In the genomic region with DNA sequence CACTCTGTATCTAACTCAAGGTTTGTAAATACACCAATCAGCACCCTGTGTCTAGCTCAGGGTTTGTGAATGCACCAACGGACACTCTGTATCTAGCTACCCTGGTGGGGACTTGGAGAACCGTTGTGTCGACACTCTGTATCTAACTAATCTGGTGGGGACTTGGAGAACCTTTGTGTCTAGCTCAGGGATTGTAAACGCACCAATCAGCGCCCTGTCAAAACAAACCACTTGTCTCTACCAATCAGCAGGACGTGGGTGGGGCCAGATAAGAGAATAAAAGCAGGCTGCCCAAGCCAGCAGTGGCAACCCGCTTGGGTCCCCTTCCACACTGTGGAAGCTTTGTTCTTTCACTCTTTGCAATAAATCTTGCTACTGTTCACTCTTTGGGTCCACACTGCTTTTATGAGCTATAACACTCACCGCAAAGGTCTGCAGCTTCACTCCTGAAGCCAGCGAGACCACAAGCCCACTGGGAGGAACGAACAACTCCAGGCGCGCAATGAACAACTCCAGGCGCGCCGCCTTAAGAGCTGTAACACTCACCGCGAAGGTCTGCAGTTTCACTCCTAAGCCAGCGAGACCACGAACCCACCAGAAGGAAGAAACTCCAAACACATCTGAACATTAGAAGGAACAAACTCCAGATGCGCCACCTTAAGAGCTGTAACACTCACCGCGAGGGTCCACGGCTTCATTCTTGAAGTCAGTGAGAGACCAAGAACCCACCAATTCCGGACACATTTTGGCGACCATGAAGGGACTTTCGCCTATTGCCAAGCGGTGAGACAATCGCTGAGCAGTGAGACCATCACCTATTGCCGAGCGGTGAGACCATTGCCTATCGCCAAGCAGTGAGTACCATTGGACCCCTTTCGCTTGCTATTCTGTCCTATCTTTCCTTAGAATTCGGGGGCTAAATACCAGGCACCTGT, we compare ENCODE assay signal across 11 cellular contexts. TPM values are rescaled to one million over a fixed set of nuclear protein-coding genes. Genes with fewer than 3 reads are reported as not detected.
DNase-seq lines count a peak whose midpoint lies in the region; ATAC-seq, FAIRE-seq and TF ChIP-seq lines count a peak whose summit lies in the region.
"Not testable (repeated sequence)": the region's sequence is repeated elsewhere in the genome, so short reads cannot be mapped to it uniquely, and the experiment has no call there.
"Had no signal": no experiment of that assay in that cellular context is flagged by ENCODE, and none has a peak within 500 bp of the region (broad histone marks: within the 10 kb centered on the region; RNA-seq: fewer than 3 reads in every experiment).

No MANE protein-coding gene starts in this region.

- not testable (repeated sequence) for TF ChIP-seq EP300 in K562 (IDR thresholded peaks at IDR 0.05; ENCODE audit: low read length); neural cell (conservative IDR thresholded peaks at IDR 0.05; ENCODE audit: poor library complexity, severe bottlenecking)

- not testable (repeated sequence) for H3K9me3 ChIP-seq in Caco-2; HUES48 (ENCODE audit: control insufficient read depth, insufficient read depth, low read length); NT2/D1 (ENCODE audit: insufficient read depth, low read length); K562 (replicated peaks; ENCODE audit: control insufficient read depth, insufficient read depth, low read depth, low read length); cardiac muscle cell (ENCODE audit: low read depth); iPS-20b (ENCODE audit: insufficient read depth, low read depth, low read length); neural cell (ENCODE audit: low read length); smooth muscle cell (replicated peaks; ENCODE audit: low read depth)

- peak overlapping the region; percentile 79 for H3K4me2 ChIP-seq in K562 (ENCODE audit: insufficient read depth, low read length)
- H3K4me2 ChIP-seq in neural cell (ENCODE audit: low read length): not testable (repeated sequence)
- H3K4me2 ChIP-seq in smooth muscle cell: peak overlapping the region; percentile 83

- POLR2A ChIA-PET in Caco-2 (lab: Charles Lee): not testable (repeated sequence)
- POLR2A ChIA-PET in K562 (lab: Yijun Ruan, JAX): interaction anchor here (0.6 to 2.4 kb wide), 7 partner anchors 9 to 243 kb away, joined by 3 to 16 read pairs (median 3); partner anchors contain the start of genes GSTP1 and NUDT8

- not testable (repeated sequence) for H3K9me2 ChIP-seq in neural cell (ENCODE audit: insufficient read depth, low read length)

- not testable (repeated sequence) for H3K4me1 Mint-ChIP-seq in Caco-2 (ENCODE audit: low read depth, unreplicated experiment)

- peak; percentile 19 for FAIRE-seq in K562 (lab: Jason Lieb, UNC)

- H3K4me3 Mint-ChIP-seq in Caco-2 (ENCODE audit: unreplicated experiment): not testable (repeated sequence)

- TF ChIP-seq CTCF in Caco-2 (IDR thresholded peaks at IDR 0.05; ENCODE audit: insufficient read depth in 1 of 2, low read depth in 1 of 2, low read length in 1 of 2, severe bottlenecking in 1 of 2, unreplicated experiment in 1 of 2); K562 (IDR thresholded peaks at IDR 0.05 in 2 of 3, conservative IDR thresholded peaks at IDR 0.05 in 1 of 3; ENCODE audit: insufficient read depth in 2 of 3, low read depth in 1 of 3, low read length in 3 of 3); cardiac muscle cell (IDR thresholded peaks at IDR 0.05; ENCODE audit: low read depth, low read length); neural cell (IDR thresholded peaks at IDR 0.05; ENCODE audit: poor library complexity, severe bottlenecking); smooth muscle cell (IDR thresholded peaks at IDR 0.05; ENCODE audit: borderline replicate concordance, insufficient read depth, poor library complexity, severe bottlenecking): not testable (repeated sequence)

- DNase-seq in Caco-2 (peak in 1 of 2 experiments; percentile 45), K562 (ENCODE audit: extremely low read depth in 1 of 4, low spot score in 3 of 4) (peak in 1 of 4 experiments; percentile 55), cardiac muscle cell (ENCODE audit: low read depth in 1 of 2, low spot score in 1 of 2) (peak in 1 of 2 donors; percentile 47)
- DNase-seq in NT2/D1 (ENCODE audit: low read depth, low spot score); smooth muscle cell (lab: John Stamatoyannopoulos, UW; ENCODE audit: unreplicated experiment): not testable (repeated sequence)

- not testable (repeated sequence) for H3K9me1 ChIP-seq in K562 (ENCODE audit: control insufficient read depth, insufficient read depth, low read length)

- intact Hi-C loops in Caco-2 (cut with micrococcal nuclease; ENCODE audit: unreplicated experiment); K562 (cut with micrococcal nuclease): not testable (repeated sequence)

- H3K36me3 ChIP-seq in Caco-2 (ENCODE audit: control insufficient read depth, insufficient read depth, low read length); HUES48 (ENCODE audit: control insufficient read depth, insufficient read depth, low read length); NT2/D1 (ENCODE audit: insufficient read depth, insufficient read length, low read length); K562 (ENCODE audit: control insufficient read depth, insufficient read depth, low read length); cardiac muscle cell; iPS-20b (ENCODE audit: insufficient read depth, low read depth, low read length); neural cell (ENCODE audit: insufficient read depth, low read length); smooth muscle cell (ENCODE audit: low read depth): not testable (repeated sequence)

- peaks cover 19% of the 10 kb centered on the region for H3K79me2 ChIP-seq in K562 (ENCODE audit: control insufficient read depth, insufficient read depth, low read length)
- not testable (repeated sequence) for H3K79me2 ChIP-seq in neural cell (replicated peaks; ENCODE audit: insufficient read depth, low read length); smooth muscle cell (ENCODE audit: low read depth)

- in situ Hi-C loops in K562 (cut with MboI): not testable (repeated sequence)

- not testable (repeated sequence) for H3K4me1 ChIP-seq in Caco-2
- H3K4me1 ChIP-seq in HUES48 (ENCODE audit: control insufficient read depth, insufficient read depth, low read length): peaks cover 26% of the 10 kb centered on the region
- peaks cover 19% of the 10 kb centered on the region for H3K4me1 ChIP-seq in NT2/D1 (ENCODE audit: insufficient read depth, insufficient read length)
- H3K4me1 ChIP-seq in K562 (replicated peaks in 1 of 2; ENCODE audit: control insufficient read depth in 2 of 2, insufficient read depth in 2 of 2, low read length in 2 of 2): peaks cover 3 to 21% of the 10 kb centered on the region in 2 experiments; a peak in 3 of 5 replicates
- H3K4me1 ChIP-seq in cardiac muscle cell (ENCODE audit: low read depth): peaks cover 19% of the 10 kb centered on the region
- H3K4me1 ChIP-seq in iPS-20b (ENCODE audit: insufficient read depth, low read length): peaks cover 11% of the 10 kb centered on the region; the same call in 1 of the 2 replicates
- peaks cover 12% of the 10 kb centered on the region for H3K4me1 ChIP-seq in smooth muscle cell (ENCODE audit: low read depth)

- not testable (repeated sequence) for H3K27me3 ChIP-seq in Caco-2 (replicated peaks; ENCODE audit: control insufficient read depth, insufficient read depth, low read length); HUES48 (ENCODE audit: control insufficient read depth, insufficient read depth, low read length); NT2/D1 (ENCODE audit: insufficient read depth, insufficient read length); K562 (ENCODE audit: control insufficient read depth in 2 of 2, insufficient read depth in 2 of 2, low read length in 2 of 2); cardiac muscle cell; neural cell (ENCODE audit: insufficient read depth, low read depth, low read length); smooth muscle cell (ENCODE audit: low read depth)
- peaks cover 48% of the 10 kb centered on the region for H3K27me3 ChIP-seq in iPS-20b (ENCODE audit: insufficient read depth, low read length)

- TF ChIP-seq RAD21 in K562 (CRISPR knock-in tag; conservative IDR thresholded peaks at IDR 0.05 in 1 of 2, IDR thresholded peaks at IDR 0.05 in 1 of 2); neural cell (conservative IDR thresholded peaks at IDR 0.05): not testable (repeated sequence)

- not testable (repeated sequence) for H2AFZ ChIP-seq in K562 (ENCODE audit: low read depth, low read length); neural cell (ENCODE audit: low read depth, low read length)
- peak overlapping the region; percentile 14 for H2AFZ ChIP-seq in smooth muscle cell (ENCODE audit: low read depth)

- H4K20me1 ChIP-seq in K562 (replicated peaks; ENCODE audit: control insufficient read depth, insufficient read depth, low read length); neural cell (ENCODE audit: insufficient read depth); smooth muscle cell (ENCODE audit: low read depth): not testable (repeated sequence)

- peak; percentile 92 for TF ChIP-seq POLR2A in K562 (conservative IDR thresholded peaks at IDR 0.05)

- H3K27me3 Mint-ChIP-seq in Caco-2 (ENCODE audit: insufficient read depth, unreplicated experiment): not testable (repeated sequence)

- not testable (repeated sequence) for H3F3A ChIP-seq in neural cell (ENCODE audit: insufficient read depth, low read length, poor library complexity, severe bottlenecking); smooth muscle cell (ENCODE audit: low read depth)

- H3K27ac ChIP-seq in HUES48 (ENCODE audit: low read depth, low read length) (peak overlapping the region; percentile 78), K562 (ENCODE audit: extremely low read depth, low read depth, low read length) (peak overlapping the region; percentile 62), cardiac muscle cell (peak overlapping the region; percentile 83), smooth muscle cell (ENCODE audit: low read depth) (peak overlapping the region; percentile 10)
- not testable (repeated sequence) for H3K27ac ChIP-seq in iPS-20b (ENCODE audit: low read length); neural cell (ENCODE audit: low read length)

- H3K9me3 Mint-ChIP-seq in Caco-2 (ENCODE audit: unreplicated experiment): not testable (repeated sequence)

- CTCF ChIA-PET in Caco-2 (lab: Charles Lee): interaction anchor here (1.6 kb wide), 1 partner anchor 10 kb away, joined by 9 read pairs; the partner anchor contains the start of gene NUDT8
- CTCF ChIA-PET in K562 (lab: Yijun Ruan, JAX; ENCODE audit: low intra/inter-chr PET ratio): not testable (repeated sequence)

- H3K4me3 ChIP-seq in Caco-2 (ENCODE audit: low read depth, low read length): not testable (repeated sequence)
- H3K4me3 ChIP-seq in HUES48 (ENCODE audit: low read depth, low read length) (peak overlapping the region; percentile 91), NT2/D1 (ENCODE audit: insufficient read length, low read depth) (peak overlapping the region; percentile 88), K562 (peak overlapping the region; percentile 48), cardiac muscle cell (peak overlapping the region; percentile 63), iPS-20b (ENCODE audit: low read length) (peak overlapping the region; percentile 91), neural cell (ENCODE audit: low read length) (peak overlapping the region; percentile 66), smooth muscle cell (peak overlapping the region; percentile 71)

- ATAC-seq in K562: peak; percentile 61

- peak overlapping the region; percentile 71 for H3K9ac ChIP-seq in HUES48 (ENCODE audit: low read depth, low read length)
- H3K9ac ChIP-seq in NT2/D1 (ENCODE audit: insufficient read length, low read depth): peak overlapping the region; percentile 97
- peak overlapping the region; percentile 40 to 57; a peak in 3 of 4 replicates for H3K9ac ChIP-seq in K562 (ENCODE audit: insufficient read depth in 1 of 2, low read depth in 2 of 2, low read length in 2 of 2)
- H3K9ac ChIP-seq in iPS-20b (ENCODE audit: low read depth, low read length): peak overlapping the region; percentile 71
- H3K9ac ChIP-seq in neural cell (ENCODE audit: low read length): peak overlapping the region; percentile 3
- peak overlapping the region; percentile 30 for H3K9ac ChIP-seq in smooth muscle cell (ENCODE audit: low read depth)

- not testable (repeated sequence) for H3K27ac Mint-ChIP-seq in Caco-2 (ENCODE audit: unreplicated experiment)

- BruUV-seq in Caco-2 (replicated peaks; lab: Mats Ljungman, UMichigan) (TSS peak; percentile 65), K562 (replicated peaks; lab: Mats Ljungman, UMichigan) (TSS peak; percentile 75)

- H3K36me3 Mint-ChIP-seq in Caco-2 (ENCODE audit: insufficient read depth, unreplicated experiment): not testable (repeated sequence)

- WGBS in K562 (ENCODE audit: insufficient coverage, low coverage, missing lambda C conversion rate): 55% methylated on average over 30 of the region's 33 CpGs
- WGBS in smooth muscle cell (ENCODE audit: low lambda C conversion rate): 5% methylated on average over 33 of the region's 33 CpGs

RNA-seq across cellular contexts. Expression of gene NUDT8, which starts 9.8 kb away (rescaled TPM):
- 15.0 and 18.1 TPM in 2 replicates for total RNA-seq in Caco-2 (2022)
- total RNA-seq in K562 (2011; cell fraction: chromatin; rRNA removed; ENCODE audit: low replicate concordance): 2.8 and 15.1 TPM in 2 replicates
- 22.0 and 23.0 TPM in 2 replicates for total RNA-seq in K562 (2011; cell fraction: nucleolus; rRNA removed)
- 9.8 and 13.5 TPM in 2 replicates for total RNA-seq in K562 (2011; cell fraction: nucleoplasm; rRNA removed)
- total RNA-seq in K562 (2014; rRNA removed): 23.8 and 36.3 TPM in 2 replicates
- total RNA-seq in K562 (2014; rRNA removed; fragmentation: Illumina TruSeq; extraction: Trizol): 1.5 and 2.0 TPM in 2 replicates
- 6.2 and 6.6 TPM in 2 replicates for total RNA-seq in K562 (2015; rRNA removed; fragmentation: Illumina TruSeq; extraction: Trizol)
- total RNA-seq in K562 (2021): 26.7 and 27.8 TPM in 2 replicates
- 4.3 and 6.2 TPM in 2 replicates for polyA plus RNA-seq in K562 (2011; rRNA removed)
- polyA plus RNA-seq in K562 (2011; cell fraction: cytosol; rRNA removed): 11.0 and 34.8 TPM in 2 replicates
- polyA plus RNA-seq in K562 (2011; cell fraction: nucleus; rRNA removed): 27.2 and 46.8 TPM in 2 replicates
- polyA plus RNA-seq in K562 (2012): 20.9 and 25.8 TPM in 2 replicates
- polyA plus RNA-seq in K562 (2014; fragmentation: Illumina TruSeq; extraction: Trizol): 5.0 and 14.0 TPM in 2 replicates
- polyA plus RNA-seq in K562 (2014; fragmentation: Nextera tagmentation; extraction: Ambion mirVana): under 1 TPM; 0.23 to 0.85 TPM
- polyA plus RNA-seq in K562 (2014; rRNA removed): 21.7 and 27.2 TPM in 2 replicates
- polyA minus RNA-seq in K562 (2011; rRNA and poly(A)+ RNA removed): 0.72 and 1.2 TPM in 2 replicates
- polyA minus RNA-seq in K562 (2011; cell fraction: cytosol; rRNA and poly(A)+ RNA removed): 5.7 and 7.1 TPM in 2 replicates
- 11.9 and 15.1 TPM in 2 replicates for polyA minus RNA-seq in K562 (2011; cell fraction: nucleus; rRNA and poly(A)+ RNA removed)
- total RNA-seq in cardiac muscle cell: 6.9 and 24.3 TPM in 2 replicates
- 17.3 and 18.7 TPM in 2 replicates for polyA plus RNA-seq in cardiac muscle cell
- polyA plus RNA-seq in neural cell: 2.9 TPM in 1 of 2 replicates, not detected in the other
- polyA minus RNA-seq in neural cell: 1.5 TPM in 1 of 2 replicates, not detected in the other
- total RNA-seq in smooth muscle cell: 0.67 and 9.2 TPM in 2 replicates
- polyA plus RNA-seq in smooth muscle cell: 15.6 and 17.6 TPM in 2 replicates

RNA-seq across cellular contexts. Expression of gene NDUFV1, which starts 13.2 kb away (rescaled TPM):
- 358 and 375 TPM in 2 replicates for total RNA-seq in Caco-2 (2022)
- total RNA-seq in K562 (2011; cell fraction: chromatin; rRNA removed; ENCODE audit: low replicate concordance): 348 and 937 TPM in 2 replicates
- 683 and 713 TPM in 2 replicates for total RNA-seq in K562 (2011; cell fraction: nucleolus; rRNA removed)
- 505 and 528 TPM in 2 replicates for total RNA-seq in K562 (2011; cell fraction: nucleoplasm; rRNA removed)
- 408 and 468 TPM in 2 replicates for total RNA-seq in K562 (2014; rRNA removed)
- 111 and 135 TPM in 2 replicates for total RNA-seq in K562 (2014; rRNA removed; fragmentation: Illumina TruSeq; extraction: Trizol)
- 242 and 251 TPM in 2 replicates for total RNA-seq in K562 (2015; rRNA removed; fragmentation: Illumina TruSeq; extraction: Trizol)
- total RNA-seq in K562 (2021): 404 and 408 TPM in 2 replicates
- polyA plus RNA-seq in K562 (2011; rRNA removed): 172 and 261 TPM in 2 replicates
- 251 and 329 TPM in 2 replicates for polyA plus RNA-seq in K562 (2011; cell fraction: cytosol; rRNA removed)
- polyA plus RNA-seq in K562 (2011; cell fraction: nucleus; rRNA removed): 669 and 851 TPM in 2 replicates
- 286 and 337 TPM in 2 replicates for polyA plus RNA-seq in K562 (2012)
- 209 and 273 TPM in 2 replicates for polyA plus RNA-seq in K562 (2014; fragmentation: Illumina TruSeq; extraction: Trizol)
- 10 to 100 TPM; 10.8 to 32.9 TPM for polyA plus RNA-seq in K562 (2014; fragmentation: Nextera tagmentation; extraction: Ambion mirVana)
- polyA plus RNA-seq in K562 (2014; rRNA removed): 423 and 426 TPM in 2 replicates
- 81.2 and 91.3 TPM in 2 replicates for polyA minus RNA-seq in K562 (2011; rRNA and poly(A)+ RNA removed)
- 141 and 202 TPM in 2 replicates for polyA minus RNA-seq in K562 (2011; cell fraction: cytosol; rRNA and poly(A)+ RNA removed)
- 134 and 170 TPM in 2 replicates for polyA minus RNA-seq in K562 (2011; cell fraction: nucleus; rRNA and poly(A)+ RNA removed)
- total RNA-seq in cardiac muscle cell: 430 and 526 TPM in 2 replicates
- polyA plus RNA-seq in cardiac muscle cell: 447 and 449 TPM in 2 replicates
- polyA plus RNA-seq in neural cell: 393 and 421 TPM in 2 replicates
- 203 and 214 TPM in 2 replicates for polyA minus RNA-seq in neural cell
- total RNA-seq in smooth muscle cell: 110 and 111 TPM in 2 replicates
- 201 and 207 TPM in 2 replicates for polyA plus RNA-seq in smooth muscle cell

RNA-seq across cellular contexts. Expression of gene TBX10, which starts 19.6 kb away (rescaled TPM):
- total RNA-seq in Caco-2 (2022): not detected in 2 replicates
- not detected in 2 replicates for total RNA-seq in K562 (2011; cell fraction: chromatin; rRNA removed; ENCODE audit: low replicate concordance)
- total RNA-seq in K562 (2011; cell fraction: nucleolus; rRNA removed): not detected in 2 replicates
- not detected in 2 replicates for total RNA-seq in K562 (2011; cell fraction: nucleoplasm; rRNA removed)
- total RNA-seq in K562 (2014; rRNA removed): not detected in 2 replicates
- not detected in 2 replicates for total RNA-seq in K562 (2014; rRNA removed; fragmentation: Illumina TruSeq; extraction: Trizol)
- total RNA-seq in K562 (2015; rRNA removed; fragmentation: Illumina TruSeq; extraction: Trizol): not detected in 2 replicates
- not detected in 2 replicates for total RNA-seq in K562 (2021)
- not detected in 2 replicates for polyA plus RNA-seq in K562 (2011; rRNA removed)
- polyA plus RNA-seq in K562 (2011; cell fraction: cytosol; rRNA removed): not detected in 2 replicates
- not detected in 2 replicates for polyA plus RNA-seq in K562 (2011; cell fraction: nucleus; rRNA removed)
- polyA plus RNA-seq in K562 (2012): 0.14 and 0.18 TPM in 2 replicates
- polyA plus RNA-seq in K562 (2014; fragmentation: Illumina TruSeq; extraction: Trizol): not detected in 2 replicates
- not detected for polyA plus RNA-seq in K562 (2014; fragmentation: Nextera tagmentation; extraction: Ambion mirVana)
- not detected in 2 replicates for polyA plus RNA-seq in K562 (2014; rRNA removed)
- not detected in 2 replicates for polyA minus RNA-seq in K562 (2011; rRNA and poly(A)+ RNA removed)
- polyA minus RNA-seq in K562 (2011; cell fraction: cytosol; rRNA and poly(A)+ RNA removed): not detected in 2 replicates
- not detected in 2 replicates for polyA minus RNA-seq in K562 (2011; cell fraction: nucleus; rRNA and poly(A)+ RNA removed)
- total RNA-seq in cardiac muscle cell: not detected in 2 replicates
- 1.1 and 1.2 TPM in 2 replicates for polyA plus RNA-seq in cardiac muscle cell
- not detected in 2 replicates for polyA plus RNA-seq in neural cell
- polyA minus RNA-seq in neural cell: not detected in 2 replicates
- not detected in 2 replicates for total RNA-seq in smooth muscle cell
- not detected in 2 replicates for polyA plus RNA-seq in smooth muscle cell
- total RNA-seq: HFFc6 had no signal
- polyA plus RNA-seq: A549 had no signal

RNA-seq across cellular contexts. Expression of gene ACY3, which starts 30.6 kb away (rescaled TPM):
- total RNA-seq in Caco-2 (2022) (2.4 and 4.2 TPM in 2 replicates), K562 (2014; rRNA removed) (not detected in 2 replicates), K562 (2014; rRNA removed; fragmentation: Illumina TruSeq; extraction: Trizol) (not detected in 2 replicates), K562 (2015; rRNA removed; fragmentation: Illumina TruSeq; extraction: Trizol) (not detected in 2 replicates), K562 (2021) (not detected in 2 replicates), cardiac muscle cell (not detected in 2 replicates), smooth muscle cell (not detected in 2 replicates)
- not detected in 2 replicates for total RNA-seq in K562 (2011; cell fraction: chromatin; rRNA removed; ENCODE audit: low replicate concordance)
- not detected in 2 replicates for total RNA-seq in K562 (2011; cell fraction: nucleolus; rRNA removed)
- not detected in 2 replicates for total RNA-seq in K562 (2011; cell fraction: nucleoplasm; rRNA removed)
- polyA plus RNA-seq in K562 (2011; rRNA removed) (not detected in 2 replicates), K562 (2014; fragmentation: Illumina TruSeq; extraction: Trizol) (not detected in 2 replicates), K562 (2014; fragmentation: Nextera tagmentation; extraction: Ambion mirVana) (not detected), K562 (2014; rRNA removed) (not detected in 2 replicates), cardiac muscle cell (not detected in 2 replicates), neural cell (not detected in 2 replicates), smooth muscle cell (not detected in 2 replicates)
- not detected in 2 replicates for polyA plus RNA-seq in K562 (2011; cell fraction: cytosol; rRNA removed)
- not detected in 2 replicates for polyA plus RNA-seq in K562 (2011; cell fraction: nucleus; rRNA removed)
- not detected in 2 replicates for polyA plus RNA-seq in K562 (2012)
- polyA minus RNA-seq in K562 (2011; rRNA and poly(A)+ RNA removed): not detected in 2 replicates
- not detected in 2 replicates for polyA minus RNA-seq in K562 (2011; cell fraction: cytosol; rRNA and poly(A)+ RNA removed)
- polyA minus RNA-seq in K562 (2011; cell fraction: nucleus; rRNA and poly(A)+ RNA removed): not detected in 2 replicates
- polyA minus RNA-seq in neural cell: not detected in 2 replicates
- total RNA-seq: HFFc6, Right ventricle myocardium superior had no signal

RNA-seq across cellular contexts. Expression of gene GSTP1, which starts 36.3 kb away (rescaled TPM):
- total RNA-seq in Caco-2 (2022) (1,799 and 1,911 TPM in 2 replicates), K562 (2014; rRNA removed) (2,150 and 3,084 TPM in 2 replicates), K562 (2014; rRNA removed; fragmentation: Illumina TruSeq; extraction: Trizol) (412 and 592 TPM in 2 replicates), K562 (2015; rRNA removed; fragmentation: Illumina TruSeq; extraction: Trizol) (1,399 and 1,422 TPM in 2 replicates), K562 (2021) (1,400 and 1,492 TPM in 2 replicates), cardiac muscle cell (957 and 1,963 TPM in 2 replicates), smooth muscle cell (739 and 874 TPM in 2 replicates)
- 78.9 and 217 TPM in 2 replicates for total RNA-seq in K562 (2011; cell fraction: chromatin; rRNA removed; ENCODE audit: low replicate concordance)
- 419 and 483 TPM in 2 replicates for total RNA-seq in K562 (2011; cell fraction: nucleolus; rRNA removed)
- 278 and 289 TPM in 2 replicates for total RNA-seq in K562 (2011; cell fraction: nucleoplasm; rRNA removed)
- polyA plus RNA-seq in K562 (2011; rRNA removed) (910 and 997 TPM in 2 replicates), K562 (2014; fragmentation: Illumina TruSeq; extraction: Trizol) (1,177 and 1,409 TPM in 2 replicates), K562 (2014; fragmentation: Nextera tagmentation; extraction: Ambion mirVana) (1,000 to 10,000 TPM in 1 of 2 experiments, 100 to 1,000 TPM in 1; 739 to 1,204 TPM), K562 (2014; rRNA removed) (1,679 and 1,695 TPM in 2 replicates), cardiac muscle cell (788 and 1,052 TPM in 2 replicates), neural cell (94.6 and 114 TPM in 2 replicates), smooth muscle cell (1,489 and 1,525 TPM in 2 replicates)
- polyA plus RNA-seq in K562 (2011; cell fraction: cytosol; rRNA removed): 1,621 and 2,879 TPM in 2 replicates
- 798 and 965 TPM in 2 replicates for polyA plus RNA-seq in K562 (2011; cell fraction: nucleus; rRNA removed)
- polyA plus RNA-seq in K562 (2012): 1,622 and 1,822 TPM in 2 replicates
- 380 and 408 TPM in 2 replicates for polyA minus RNA-seq in K562 (2011; rRNA and poly(A)+ RNA removed)
- 440 and 451 TPM in 2 replicates for polyA minus RNA-seq in K562 (2011; cell fraction: cytosol; rRNA and poly(A)+ RNA removed)
- 118 and 167 TPM in 2 replicates for polyA minus RNA-seq in K562 (2011; cell fraction: nucleus; rRNA and poly(A)+ RNA removed)
- 42.1 and 42.3 TPM in 2 replicates for polyA minus RNA-seq in neural cell

Comparison
In these comparisons a context has a peak if more than half of its experiments do, and no peak if none do; other contexts are left out.
1. H3K9ac ChIP-seq: peak in every context shown above with its lines; median percentile 97 in NT2/D1; 71 in HUES48; 71 in iPS-20b; 48 in K562; 30 in smooth muscle cell; 3 in neural cell.